ENCODE assay signal across 8 cellular contexts in the genomic region with DNA sequence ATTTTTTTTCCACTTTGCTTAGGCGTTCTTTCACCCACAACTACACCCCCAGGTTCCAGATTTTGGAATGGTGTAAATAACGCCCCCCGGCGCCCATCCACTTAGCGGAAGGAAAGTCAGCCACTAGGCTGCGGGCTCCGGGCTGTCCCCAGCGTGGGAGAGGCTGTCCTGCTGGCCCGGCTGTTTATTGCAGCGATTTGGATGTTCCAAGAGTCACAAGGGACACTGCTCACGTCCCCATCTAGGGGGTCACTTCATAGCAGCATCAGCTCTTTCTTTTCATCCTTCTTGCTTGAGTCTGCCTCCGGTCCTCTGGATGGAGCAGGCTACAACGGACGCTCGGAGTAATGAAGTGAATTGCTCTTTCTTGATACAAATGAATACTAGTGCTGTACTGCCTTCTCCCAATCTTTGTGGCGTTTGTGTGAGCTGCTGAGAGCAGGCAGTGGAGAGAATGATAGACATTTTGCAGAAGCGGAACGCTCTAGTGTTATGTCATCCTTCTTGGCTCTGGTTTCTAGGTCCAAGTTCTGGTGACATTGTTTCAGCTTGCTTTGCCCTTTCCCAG. TPM values are rescaled to one million over a fixed set of nuclear protein-coding genes. Genes with fewer than 3 reads are reported as not detected.
DNase-seq lines count a peak whose midpoint lies in the region; ATAC-seq, FAIRE-seq and TF ChIP-seq lines count a peak whose summit lies in the region.

No MANE protein-coding gene starts in this region.

- TF ChIP-seq CTCF in AG04450 (IDR thresholded peaks at IDR 0.05; ENCODE audit: low read depth, low read length) = peak; percentile 22
- TF ChIP-seq CTCF in fibroblast of pulmonary artery (IDR thresholded peaks at IDR 0.05; ENCODE audit: low read length, missing control alignments) = peak; percentile 12
- no peak for TF ChIP-seq CTCF in natural killer cell (IDR thresholded peaks at IDR 0.05)

- FAIRE-seq in GM18507 (lab: Jason Lieb, UNC) = peak; percentile 5

- CTCF ChIA-PET in AG04450 (lab: Charles Lee) = interaction anchor here (0.6 to 1.8 kb wide), 4 partner anchors 22 to 489 kb away, joined by 3 to 8 read pairs (median 4); partner anchors contain the start of gene ZNF638

- no peak for ATAC-seq in activated T-cell treated with anti-CD3 and anti-CD28 coated beads, Interleukin-2, amount 50 U/mL, for 4 hours
- ATAC-seq in natural killer cell (no peak), HG02840 (IDR thresholded peaks at IDR 0.05; ENCODE audit: low FRiP score, unreplicated experiment) (no peak), GM18498 (IDR thresholded peaks at IDR 0.05; ENCODE audit: unreplicated experiment) (no peak)

- intact Hi-C loops in natural killer cell (cut with micrococcal nuclease) = no loop called here

- peak overlapping the region; percentile 73 for H3K4me3 Mint-ChIP-seq in activated T-cell treated with anti-CD3 and anti-CD28 coated beads, Interleukin-2, amount 50 U/mL, for 4 hours
- H3K4me3 Mint-ChIP-seq in natural killer cell = peak overlapping the region; percentile 80

- no peak overlapping the region for H3K27ac ChIP-seq in AG04450 (ENCODE audit: low read depth, low read length)

- peaks cover 17% of the 10 kb centered on the region for H3K4me1 Mint-ChIP-seq in activated T-cell treated with anti-CD3 and anti-CD28 coated beads, Interleukin-2, amount 50 U/mL, for 4 hours (ENCODE audit: low read depth)
- H3K4me1 Mint-ChIP-seq in natural killer cell = peaks cover 10 to 16% of the 10 kb centered on the region in 2 donors

- peaks cover 30% of the 10 kb centered on the region for H3K27me3 ChIP-seq in AG04450 (ENCODE audit: control insufficient read depth, insufficient read depth, low read length)

- peaks cover 76% of the 10 kb centered on the region for H3K27me3 Mint-ChIP-seq in activated T-cell treated with anti-CD3 and anti-CD28 coated beads, Interleukin-2, amount 50 U/mL, for 4 hours (ENCODE audit: low read depth)
- H3K27me3 Mint-ChIP-seq in natural killer cell (ENCODE audit: low read depth in 2 of 2) = peaks cover 49 to 74% of the 10 kb centered on the region in 2 donors

- H3K27ac Mint-ChIP-seq in natural killer cell = no peak overlapping the region

- H3K9me3 ChIP-seq in AG04450 (ENCODE audit: control insufficient read depth, insufficient read depth, low read length) = peaks cover 11% of the 10 kb centered on the region; the same call in 1 of the 2 replicates

- peaks cover 4% of the 10 kb centered on the region for H3K9me3 Mint-ChIP-seq in activated T-cell treated with anti-CD3 and anti-CD28 coated beads, Interleukin-2, amount 50 U/mL, for 4 hours
- H3K9me3 Mint-ChIP-seq in natural killer cell = peaks cover 0 to 2% of the 10 kb centered on the region in 2 donors

- POLR2A ChIA-PET in AG04450 (lab: Yijun Ruan, JAX) = no interaction called here

- no peaks in the 10 kb centered on the region for H3K36me3 Mint-ChIP-seq in activated T-cell treated with anti-CD3 and anti-CD28 coated beads, Interleukin-2, amount 50 U/mL, for 4 hours (ENCODE audit: insufficient read depth)
- H3K36me3 Mint-ChIP-seq in natural killer cell = no peaks in the 10 kb centered on the region

- no peak for DNase-seq in AG04450 (ENCODE audit: low read depth, low spot score)
- DNase-seq in GM18507 (ENCODE audit: extremely low spot score, insufficient read length, low read depth) = peak; percentile 22
- peak; percentile 61 to 73 for DNase-seq in NCI-H524 (lab: John Stamatoyannopoulos, UW)
- no peak for DNase-seq in activated T-cell treated with anti-CD3 and anti-CD28 coated beads, Interleukin-2, amount 50 U/mL, for 4 hours
- peak; percentile 21 for DNase-seq in fibroblast of pulmonary artery (ENCODE audit: low read depth)
- DNase-seq in natural killer cell = no peak

- H3K4me3 ChIP-seq in AG04450 (ENCODE audit: low read depth, low read length) (peak overlapping the region; percentile 32), fibroblast of pulmonary artery (replicated peaks; ENCODE audit: low read depth, low read length) (peak overlapping the region; percentile 61)

RNA-seq across cellular contexts. Expression of gene PAIP2B, which starts 50.7 kb away (rescaled TPM):
- 0.12 and 0.24 TPM in 2 replicates for polyA plus RNA-seq in AG04450 (2011; rRNA removed)
- polyA minus RNA-seq in AG04450 (2011; rRNA and poly(A)+ RNA removed) = 0.14 and 0.17 TPM in 2 replicates
- total RNA-seq in activated T-cell treated with anti-CD3 and anti-CD28 coated beads, Interleukin-2, amount 50 U/mL, for 4 hours = 1 to 10 TPM; 1.0 to 1.2 (median 1.1) TPM
- total RNA-seq in natural killer cell = 1 to 10 TPM; 1.9 to 3.4 (median 3.2) TPM

RNA-seq across cellular contexts. Expression of gene ZNF638, which starts 54.0 kb away (rescaled TPM):
- 75.3 and 105 TPM in 2 replicates for polyA plus RNA-seq in AG04450 (2011; rRNA removed)
- 125 and 171 TPM in 2 replicates for polyA minus RNA-seq in AG04450 (2011; rRNA and poly(A)+ RNA removed)
- total RNA-seq in activated T-cell treated with anti-CD3 and anti-CD28 coated beads, Interleukin-2, amount 50 U/mL, for 4 hours = 10 to 100 TPM; 56.2 to 64.4 (median 59.3) TPM
- total RNA-seq in natural killer cell = 100 to 1,000 TPM; 104 to 126 (median 113) TPM

Comparison
In these comparisons a context has a peak if more than half of its experiments do, and no peak if none do; other contexts are left out.
1. DNase-seq: peak in GM18507 (single experiment), NCI-H524 (2 of 2) and fibroblast of pulmonary artery (single experiment); none in AG04450 (single experiment), activated T-cell treated with anti-CD3 and anti-CD28 coated beads, Interleukin-2, amount 50 U/mL, for 4 hours (single experiment) and natural killer cell (single experiment).